In genomic region chr11:19679952-19680823, GRCh38 we compare ENCODE assay signal across 8 cellular contexts. TPM values are rescaled to one million over a fixed set of nuclear protein-coding genes. Genes with fewer than 3 reads are reported as not detected.
DNase-seq lines count a peak whose midpoint lies in the region; ATAC-seq and TF ChIP-seq lines count a peak whose summit lies in the region.

No MANE protein-coding gene starts in this region.

- no peaks in the 10 kb centered on the region for H3K9me2 ChIP-seq in PC-3 (replicated peaks; ENCODE audit: low read length)

- peak overlapping the region; percentile 49 for H2AFZ ChIP-seq in PC-3 (ENCODE audit: low read length)

- TF ChIP-seq POLR2A in esophagus squamous epithelium (IDR thresholded peaks at IDR 0.05) = no peak

- intact Hi-C loops in PC-3 (cut with micrococcal nuclease) (loop anchor here (1.0 to 2.0 kb wide), 5 partner anchors 32 to 116 kb away; partner anchors contain the start of gene NAV2), esophagus squamous epithelium (cut with DNase I) (no loop called here)

- no peaks in the 10 kb centered on the region for H3K27me3 ChIP-seq in PC-3 (ENCODE audit: low read length)
- H3K27me3 ChIP-seq in esophagus squamous epithelium = no peaks in the 10 kb centered on the region

- in situ Hi-C loops in ACHN (cut with HindIII; ENCODE audit: low pct_ligation_motif_present, low pct_unique_long_range_greater_than_20kb, low sequenced_read_pairs) = no loop called here

- BruUV-seq in PC-3 (replicated peaks; lab: Mats Ljungman, UMichigan) = no TSS peak

- H4K20me1 ChIP-seq in PC-3 (ENCODE audit: low read length) = no peaks in the 10 kb centered on the region

- no peaks in the 10 kb centered on the region for H3K36me3 ChIP-seq in PC-3 (ENCODE audit: low read depth, low read length)
- H3K36me3 ChIP-seq in esophagus squamous epithelium = no peaks in the 10 kb centered on the region

- H3F3A ChIP-seq in PC-3 (ENCODE audit: low read length, unreplicated experiment) = no peaks in the 10 kb centered on the region

- POLR2A ChIA-PET in PC-3 (lab: Charles Lee; ENCODE audit: unreplicated experiment) = interaction anchor here (0.6 to 0.7 kb wide), 2 partner anchors 41 to 50 kb away, joined by 3 to 4 read pairs; no protein-coding TSS in a partner anchor

- H3K4me1 ChIP-seq in PC-3 (ENCODE audit: insufficient read depth, low read length) (peaks cover 29% of the 10 kb centered on the region), esophagus squamous epithelium (peaks cover 30 to 97% (median 57%) of the 10 kb centered on the region in 3 donors)

- ATAC-seq in PC-3 (peak; percentile 93), HG02678 (IDR thresholded peaks at IDR 0.05; ENCODE audit: unreplicated experiment) (no peak)

- H3K9me3 ChIP-seq in PC-3 (ENCODE audit: low read length) (no peaks in the 10 kb centered on the region), esophagus squamous epithelium (no peaks in the 10 kb centered on the region)

- TF ChIP-seq CTCF in PC-3 (conservative IDR thresholded peaks at IDR 0.05; ENCODE audit: low read depth, low read length) = no peak
- TF ChIP-seq CTCF in esophagus squamous epithelium (IDR thresholded peaks at IDR 0.05) = peak in 2 of 6 experiments; percentile 26 to 46

- WGBS in esophagus squamous epithelium, 2 donors = 11 to 33% methylated on average over 11 to 12 of the region's 12 CpGs

- peak overlapping the region; percentile 66 for H3K27ac ChIP-seq in PC-3 (ENCODE audit: low read length)
- H3K27ac ChIP-seq in esophagus squamous epithelium = peak overlapping the region; percentile 49 to 91 (median 77)

- H3K4me2 ChIP-seq in PC-3 (ENCODE audit: low read length) = peak overlapping the region; percentile 68

- CTCF ChIA-PET in PC-3 (lab: Charles Lee) = interaction anchor here (0.6 kb wide), 1 partner anchor 149 kb away, joined by 5 read pairs; no protein-coding TSS in a partner anchor

- H3K79me2 ChIP-seq in PC-3 (ENCODE audit: low read length) = no peaks in the 10 kb centered on the region

- H3K9ac ChIP-seq in PC-3 (ENCODE audit: low read length) = peak overlapping the region; percentile 40

- H3K4me3 ChIP-seq in PC-3 (ENCODE audit: low read length) (peak overlapping the region; percentile 20; the same call in 1 of the 2 replicates), esophagus squamous epithelium (peak overlapping the region in 1 of 4 donors; percentile 19)

- DNase-seq in ACHN = peak; percentile 95
- DNase-seq in PC-3 = peak; percentile 97
- DNase-seq in esophagus squamous epithelium (lab: John Stamatoyannopoulos, UW) = no peak
- DNase-seq in myocyte (ENCODE audit: low read depth) = peak; percentile 90
- no peak for DNase-seq in NOMO-1 treated with dmso at 0.1 percent for 144 hours (lab: John Stamatoyannopoulos, UW; ENCODE audit: unreplicated experiment)
- DNase-seq in KG1 (lab: John Stamatoyannopoulos, UW) = no peak
- DNase-seq in effector CD4-positive, alpha-beta T cell = no peak

RNA-seq across cellular contexts. Expression of gene NAV2, which starts 32.4 kb away (rescaled TPM):
- total RNA-seq in PC-3 (2014; rRNA removed) (10.4 and 14.9 TPM in 2 replicates), esophagus squamous epithelium (10 to 100 TPM in 3 of 4 donors, 1 to 10 TPM in 1; 4.9 to 19.1 (median 14.6) TPM), myocyte (9.1 and 16.3 TPM in 2 replicates)
- 6.5 TPM for polyA plus RNA-seq in myocyte (2012)

Comparison
In these comparisons a context has a peak if more than half of its experiments do, and no peak if none do; other contexts are left out.
1. DNase-seq: peak in ACHN (single experiment), PC-3 (single experiment) and myocyte (single experiment); none in esophagus squamous epithelium (single experiment), NOMO-1 treated with dmso at 0.1 percent for 144 hours (single experiment), KG1 (single experiment) and effector CD4-positive, alpha-beta T cell (single experiment).